ENCODE assay signal across 18 cellular contexts in genomic region chr2:239499989-239500914, GRCh38.
DNase-seq lines count a peak whose midpoint lies in the region; ATAC-seq, FAIRE-seq and TF ChIP-seq lines count a peak whose summit lies in the region.
"Had no signal": no experiment of that assay in that cellular context is flagged by ENCODE, and none has a peak within 500 bp of the region (broad histone marks: within the 10 kb centered on the region; RNA-seq: fewer than 3 reads in every experiment).

No MANE protein-coding gene starts in this region.

- no peaks in the 10 kb centered on the region for H4K20me1 ChIP-seq in astrocyte (ENCODE audit: insufficient read depth, low read length)
- H4K20me1 ChIP-seq in MM.1S (ENCODE audit: insufficient read depth, low read length): no peaks in the 10 kb centered on the region

- no peak overlapping the region for H3K27ac Mint-ChIP-seq in astrocyte (ENCODE audit: unreplicated experiment)
- no peak overlapping the region for H3K27ac Mint-ChIP-seq in activated naive CD8-positive, alpha-beta T cell treated with anti-CD3 and anti-CD28 coated beads, Interleukin-2, amount 50 U/mL, for 24 hours
- H3K27ac Mint-ChIP-seq: activated CD4-positive, alpha-beta T cell treated with anti-CD3 and anti-CD28 coated beads, Interleukin-2, amount 10 ng/mL, durations not matched to agents 24 days and 14 days; activated naive CD8-positive, alpha-beta T cell treated with anti-CD3 and anti-CD28 coated beads, Interleukin-2, amount 10 ng/mL, durations not matched to agents 7 days and 5 days had no signal

- DNase-seq in GM03348 (ENCODE audit: low spot score): peak; percentile 60
- DNase-seq in astrocyte (ENCODE audit: low read depth): peak; percentile 18
- DNase-seq in right cardiac atrium: peak in 2 of 3 donors; percentile 38 to 58
- DNase-seq in sciatic nerve (ENCODE audit: low spot score): no peak
- no peak for DNase-seq in MM.1S
- DNase-seq in NCI-H2081 (lab: John Stamatoyannopoulos, UW): no peak
- DNase-seq in activated naive CD8-positive, alpha-beta T cell treated with anti-CD3 and anti-CD28 coated beads, Interleukin-2, amount 50 U/mL, for 24 hours: no peak
- DNase-seq: activated CD4-positive, alpha-beta T cell treated with anti-CD3 and anti-CD28 coated beads, Interleukin-2, amount 10 ng/mL, durations not matched to agents 24 days and 14 days; activated naive CD8-positive, alpha-beta T cell treated with anti-CD3 and anti-CD28 coated beads, Interleukin-2, amount 10 ng/mL, durations not matched to agents 7 days and 5 days; cerebellar nuclear complex; DND-41; occipital lobe; SHP77 treated with DMSO at 0.1 percent for 48 hours; stimulated activated CD4-positive, alpha-beta T cell treated with anti-CD3 and anti-CD28 coated beads, Interleukin-12 subunit alpha, Interleukin-12 subunit beta, amount 100 ng/mL, for 4 hours; T1000 had no signal

- H3K36me3 Mint-ChIP-seq in astrocyte (ENCODE audit: low read depth, unreplicated experiment): peaks cover 1% of the 10 kb centered on the region
- H3K36me3 Mint-ChIP-seq in activated naive CD8-positive, alpha-beta T cell treated with anti-CD3 and anti-CD28 coated beads, Interleukin-2, amount 50 U/mL, for 24 hours (ENCODE audit: low read depth): no peaks in the 10 kb centered on the region
- H3K36me3 Mint-ChIP-seq: activated naive CD8-positive, alpha-beta T cell treated with anti-CD3 and anti-CD28 coated beads, Interleukin-2, amount 10 ng/mL, durations not matched to agents 7 days and 5 days had no signal

- H2AFZ ChIP-seq in astrocyte (ENCODE audit: low read depth, low read length) (no peak overlapping the region), MM.1S (ENCODE audit: low read length) (no peak overlapping the region)
- H2AFZ ChIP-seq: hepatocyte had no signal

- H3K9me2 ChIP-seq in MM.1S (replicated peaks; ENCODE audit: insufficient read depth, low read length): no peaks in the 10 kb centered on the region

- TF ChIP-seq CTCF in astrocyte (IDR thresholded peaks at IDR 0.05; ENCODE audit: insufficient read depth, low read depth, low read length) (no peak), MM.1S (IDR thresholded peaks at IDR 0.05; ENCODE audit: low read length) (no peak)

- no peak for FAIRE-seq in astrocyte (lab: Jason Lieb, UNC)

- H3K9me3 Mint-ChIP-seq in astrocyte (ENCODE audit: unreplicated experiment): peaks cover 5% of the 10 kb centered on the region
- H3K9me3 Mint-ChIP-seq in activated naive CD8-positive, alpha-beta T cell treated with anti-CD3 and anti-CD28 coated beads, Interleukin-2, amount 50 U/mL, for 24 hours: no peaks in the 10 kb centered on the region
- H3K9me3 Mint-ChIP-seq: activated CD4-positive, alpha-beta T cell treated with anti-CD3 and anti-CD28 coated beads, Interleukin-2, amount 10 ng/mL, durations not matched to agents 24 days and 14 days; activated naive CD8-positive, alpha-beta T cell treated with anti-CD3 and anti-CD28 coated beads, Interleukin-2, amount 10 ng/mL, durations not matched to agents 7 days and 5 days had no signal

- H3K9ac ChIP-seq in astrocyte (ENCODE audit: low read length) (no peak overlapping the region), MM.1S (ENCODE audit: low read length) (no peak overlapping the region)

- no peak overlapping the region for H3K4me3 ChIP-seq in astrocyte (ENCODE audit: insufficient read depth, low read depth, low read length)
- no peak overlapping the region for H3K4me3 ChIP-seq in right cardiac atrium (ENCODE audit: low read length)
- no peak overlapping the region for H3K4me3 ChIP-seq in MM.1S (ENCODE audit: low read length)
- H3K4me3 ChIP-seq: hepatocyte, thoracic aorta had no signal

- intact Hi-C loops in right cardiac atrium (cut with DNase I): no loop called here
- intact Hi-C loops in sciatic nerve (cut with DNase I): no loop called here

- H3K27me3 Mint-ChIP-seq in astrocyte (ENCODE audit: low read depth, unreplicated experiment): peaks cover 54% of the 10 kb centered on the region
- no peaks in the 10 kb centered on the region for H3K27me3 Mint-ChIP-seq in activated naive CD8-positive, alpha-beta T cell treated with anti-CD3 and anti-CD28 coated beads, Interleukin-2, amount 50 U/mL, for 24 hours

- H3K4me2 ChIP-seq in astrocyte (ENCODE audit: low read length) (no peak overlapping the region), MM.1S (ENCODE audit: low read depth, low read length) (no peak overlapping the region)
- H3K4me2 ChIP-seq: hepatocyte had no signal

- H3K27me3 ChIP-seq in astrocyte (ENCODE audit: insufficient read depth, low read length): peaks cover 2% of the 10 kb centered on the region
- no peaks in the 10 kb centered on the region for H3K27me3 ChIP-seq in right cardiac atrium (ENCODE audit: control insufficient read depth, insufficient read depth)
- 0 out of 2 replicates have a peak, but pooled peaks cover 4% of the 10 kb centered on the region for H3K27me3 ChIP-seq in MM.1S (replicated peaks; ENCODE audit: insufficient read depth, low read length)
- H3K27me3 ChIP-seq: hepatocyte had no signal

- H3K27ac ChIP-seq in astrocyte (ENCODE audit: low read depth, low read length) (no peak overlapping the region), right cardiac atrium (ENCODE audit: low read length) (no peak overlapping the region), MM.1S (ENCODE audit: low read length) (no peak overlapping the region)
- H3K27ac ChIP-seq: hepatocyte, thoracic aorta had no signal

- ATAC-seq in right cardiac atrium (peak; percentile 4 to 30), sciatic nerve (peak; percentile 49), HG03354 (IDR thresholded peaks at IDR 0.05; ENCODE audit: poor library complexity, severe bottlenecking, unreplicated experiment) (no peak)
- no peak for ATAC-seq in activated naive CD8-positive, alpha-beta T cell treated with anti-CD3 and anti-CD28 coated beads, Interleukin-2, amount 50 U/mL, for 24 hours

- H3K4me3 Mint-ChIP-seq in astrocyte (ENCODE audit: unreplicated experiment): no peak overlapping the region
- H3K4me3 Mint-ChIP-seq in activated naive CD8-positive, alpha-beta T cell treated with anti-CD3 and anti-CD28 coated beads, Interleukin-2, amount 50 U/mL, for 24 hours: no peak overlapping the region
- H3K4me3 Mint-ChIP-seq: activated CD4-positive, alpha-beta T cell treated with anti-CD3 and anti-CD28 coated beads, Interleukin-2, amount 10 ng/mL, durations not matched to agents 24 days and 14 days; activated naive CD8-positive, alpha-beta T cell treated with anti-CD3 and anti-CD28 coated beads, Interleukin-2, amount 10 ng/mL, durations not matched to agents 7 days and 5 days had no signal

- no peaks in the 10 kb centered on the region for H3K4me1 Mint-ChIP-seq in astrocyte (ENCODE audit: low read depth, unreplicated experiment)
- H3K4me1 Mint-ChIP-seq in activated naive CD8-positive, alpha-beta T cell treated with anti-CD3 and anti-CD28 coated beads, Interleukin-2, amount 50 U/mL, for 24 hours: no peaks in the 10 kb centered on the region
- H3K4me1 Mint-ChIP-seq: activated CD4-positive, alpha-beta T cell treated with anti-CD3 and anti-CD28 coated beads, Interleukin-2, amount 10 ng/mL, durations not matched to agents 24 days and 14 days; activated naive CD8-positive, alpha-beta T cell treated with anti-CD3 and anti-CD28 coated beads, Interleukin-2, amount 10 ng/mL, durations not matched to agents 7 days and 5 days had no signal

- no peaks in the 10 kb centered on the region for H3K36me3 ChIP-seq in astrocyte (ENCODE audit: insufficient read depth, low read length)
- H3K36me3 ChIP-seq in MM.1S (replicated peaks; ENCODE audit: insufficient read depth, low read length): no peaks in the 10 kb centered on the region
- H3K36me3 ChIP-seq: thoracic aorta had no signal

- H3K4me1 ChIP-seq in astrocyte (ENCODE audit: insufficient read depth, low read length) (no peaks in the 10 kb centered on the region), right cardiac atrium (ENCODE audit: control insufficient read depth, insufficient read depth, low read length) (no peaks in the 10 kb centered on the region), MM.1S (ENCODE audit: low read length) (no peaks in the 10 kb centered on the region)

- 57% methylated on average over 16 of the region's 16 CpGs for WGBS in right cardiac atrium

- no peaks in the 10 kb centered on the region for H3F3A ChIP-seq in MM.1S (ENCODE audit: insufficient read depth, low read length)

- peaks cover 3% of the 10 kb centered on the region for H3K9me3 ChIP-seq in astrocyte (ENCODE audit: insufficient read depth, low read depth, low read length)
- no peaks in the 10 kb centered on the region for H3K9me3 ChIP-seq in right cardiac atrium (ENCODE audit: control insufficient read depth, low read length)
- H3K9me3 ChIP-seq in MM.1S (replicated peaks; ENCODE audit: insufficient read depth, low read length): no peaks in the 10 kb centered on the region
- H3K9me3 ChIP-seq: thoracic aorta had no signal

- H3K79me2 ChIP-seq in astrocyte (ENCODE audit: insufficient read depth, low read length): no peaks in the 10 kb centered on the region
- no peaks in the 10 kb centered on the region for H3K79me2 ChIP-seq in MM.1S (ENCODE audit: low read length)
- H3K79me2 ChIP-seq: hepatocyte had no signal

Comparison
In these comparisons a context has a peak if more than half of its experiments do, and no peak if none do; other contexts are left out.
1. DNase-seq: peak in GM03348 (single experiment), astrocyte (single experiment) and right cardiac atrium (2 of 3); none in sciatic nerve (single experiment), MM.1S (single experiment), NCI-H2081 (0 of 2) and activated naive CD8-positive, alpha-beta T cell treated with anti-CD3 and anti-CD28 coated beads, Interleukin-2, amount 50 U/mL, for 24 hours (single experiment).
2. ATAC-seq: peak in right cardiac atrium (2 of 2) and sciatic nerve (single experiment); none in HG03354 (single experiment) and activated naive CD8-positive, alpha-beta T cell treated with anti-CD3 and anti-CD28 coated beads, Interleukin-2, amount 50 U/mL, for 24 hours (single experiment).